In genomic region chr6:1878330-1878729, GRCh38 we compare ENCODE assay signal across 7 cellular contexts.
"Had no signal": no experiment of that assay in that cellular context is flagged by ENCODE, and none has a peak within 500 bp of the region (broad histone marks: within the 10 kb centered on the region; RNA-seq: fewer than 3 reads in every experiment).

No MANE protein-coding gene starts in this region.

- H3K4me3 ChIP-seq: GM12878 had no signal

- FAIRE-seq: GM12878, GM12891, GM12892, GM18507, GM19239 had no signal

- ATAC-seq: GM12878 had no signal

- DNase-seq: GDM1, GF-D8 had no signal
